Comparison of ENCODE assay signal across 15 cellular contexts in the genomic region with DNA sequence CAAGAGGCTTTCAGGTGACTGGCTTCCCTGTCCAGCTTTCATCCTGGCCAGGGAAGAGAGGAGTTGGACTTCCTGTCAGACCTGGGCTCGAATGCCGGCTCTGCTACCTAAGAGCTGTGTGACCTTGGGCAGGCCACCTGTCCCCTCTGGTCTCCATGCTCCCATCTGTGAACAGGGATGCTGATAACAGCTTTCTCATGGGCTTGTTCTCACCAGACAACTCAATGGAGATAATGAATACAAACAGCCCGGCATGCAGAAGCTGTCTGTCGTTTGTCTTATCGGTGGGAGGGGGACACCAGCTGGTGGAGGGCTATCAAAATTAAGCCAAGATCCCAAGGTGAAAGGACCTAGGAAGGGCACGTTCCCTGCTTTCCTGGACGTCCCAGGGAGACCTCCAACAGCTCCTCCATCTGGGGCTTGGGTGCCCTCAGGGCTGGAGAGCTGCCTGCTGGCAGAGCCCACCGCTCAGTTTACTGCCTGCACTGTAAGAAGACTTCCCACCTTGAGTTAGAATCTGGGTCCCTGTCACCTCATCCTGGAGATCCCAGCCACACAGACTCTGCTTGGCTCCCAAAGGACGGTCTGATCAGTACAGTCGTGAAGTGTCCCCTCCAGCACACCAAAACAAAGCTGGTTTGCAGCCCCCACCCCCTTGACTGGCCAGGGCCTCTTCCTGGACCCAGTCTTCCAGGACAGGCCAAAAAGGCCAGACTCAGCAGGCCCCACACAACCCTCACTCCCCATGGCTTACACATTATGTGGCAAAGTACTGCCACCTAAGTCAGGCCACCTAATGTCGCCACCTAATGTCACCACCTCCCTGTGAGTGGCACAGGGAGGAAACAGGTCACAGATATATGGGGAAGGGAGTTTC. TPM values are rescaled to one million over a fixed set of nuclear protein-coding genes. Genes with fewer than 3 reads are reported as not detected.
A peak's percentile ranks its signal among the peaks of the same experiment; 100 is the strongest.
DNase-seq lines count a peak whose midpoint lies in the region; ATAC-seq, FAIRE-seq and TF ChIP-seq lines count a peak whose summit lies in the region.
"Had no signal": no experiment of that assay in that cellular context is flagged by ENCODE, and none has a peak within 500 bp of the region (broad histone marks: within the 10 kb centered on the region; RNA-seq: fewer than 3 reads in every experiment).

No MANE protein-coding gene starts in this region.

- H3K27me3 Mint-ChIP-seq in activated CD8-positive, alpha-beta memory T cell treated with anti-CD3 and anti-CD28 coated beads, Interleukin-2, amount 10 ng/mL, durations not matched to agents 7 days and 5 days: no peaks in the 10 kb centered on the region
- no peaks in the 10 kb centered on the region for H3K27me3 Mint-ChIP-seq in stimulated activated memory B cell treated with anti-CD40 and anti-IgM and Interleukin-4, amounts not matched to agents 10 μg/mL and 1 μg/mL and 100 μg/mL, for 72 hours

- H3K27ac ChIP-seq in kidney (ENCODE audit: low read depth in 2 of 2, low read length in 2 of 2): no peak overlapping the region
- H3K27ac ChIP-seq: brain microvascular endothelial cell had no signal

- CTCF ChIA-PET in activated CD8-positive, alpha-beta memory T cell treated with anti-CD3 and anti-CD28 coated beads, Interleukin-2, amount 10 ng/mL, durations not matched to agents 7 days and 5 days (lab: Charles Lee): interaction anchor here (1.3 to 2.5 kb wide), 3 partner anchors 13 to 89 kb away, joined by 3 to 12 read pairs (median 4); no protein-coding TSS in a partner anchor

- H3K4me1 ChIP-seq in kidney (ENCODE audit: control insufficient read depth in 1 of 2, insufficient read depth in 1 of 2, low read depth in 1 of 2, low read length in 2 of 2): no peaks in the 10 kb centered on the region

- peak; percentile 1 for DNase-seq in activated CD4-positive, alpha-beta T cell treated with anti-CD3 and anti-CD28 coated beads for 48 hours
- DNase-seq in activated CD4-positive, alpha-beta T cell treated with anti-CD3 and anti-CD28 coated beads, Interleukin-2, amount 50 U/mL, for 1 hour: no peak
- DNase-seq in activated CD8-positive, alpha-beta memory T cell treated with anti-CD3 and anti-CD28 coated beads, Interleukin-2, amount 10 ng/mL, durations not matched to agents 7 days and 5 days: peak; percentile 21
- peak; percentile 61 for DNase-seq in kidney
- no peak for DNase-seq in NCI-H524 treated with DMSO at 0.1 percent for 48 hours (lab: John Stamatoyannopoulos, UW)
- DNase-seq: brain microvascular endothelial cell, midbrain, NCI-H446 treated with DMSO at 0.1 percent for 48 hours, trophoblast cell had no signal

- H3K9ac ChIP-seq in kidney (ENCODE audit: low read length in 2 of 2): no peak overlapping the region

- H3K4me1 Mint-ChIP-seq in activated CD8-positive, alpha-beta memory T cell treated with anti-CD3 and anti-CD28 coated beads, Interleukin-2, amount 10 ng/mL, durations not matched to agents 7 days and 5 days: no peaks in the 10 kb centered on the region
- H3K4me1 Mint-ChIP-seq in stimulated activated memory B cell treated with anti-CD40 and anti-IgM and Interleukin-4, amounts not matched to agents 10 μg/mL and 1 μg/mL and 100 μg/mL, for 72 hours: peaks cover 16% of the 10 kb centered on the region

- no peak for FAIRE-seq in kidney (lab: Jason Lieb, UNC)
- FAIRE-seq: D721Med, HTR-8/SVneo, RCC 7860 had no signal

- no peak overlapping the region for H3K4me3 Mint-ChIP-seq in activated CD8-positive, alpha-beta memory T cell treated with anti-CD3 and anti-CD28 coated beads, Interleukin-2, amount 10 ng/mL, durations not matched to agents 7 days and 5 days
- H3K4me3 Mint-ChIP-seq in stimulated activated memory B cell treated with anti-CD40 and anti-IgM and Interleukin-4, amounts not matched to agents 10 μg/mL and 1 μg/mL and 100 μg/mL, for 72 hours: no peak overlapping the region

- TF ChIP-seq CTCF in kidney (IDR thresholded peaks at IDR 0.05; ENCODE audit: borderline replicate concordance, extremely low read depth, insufficient read depth): no peak

- H3K27ac Mint-ChIP-seq in activated CD8-positive, alpha-beta memory T cell treated with anti-CD3 and anti-CD28 coated beads, Interleukin-2, amount 10 ng/mL, durations not matched to agents 7 days and 5 days: no peak overlapping the region
- H3K27ac Mint-ChIP-seq in stimulated activated memory B cell treated with anti-CD40 and anti-IgM and Interleukin-4, amounts not matched to agents 10 μg/mL and 1 μg/mL and 100 μg/mL, for 72 hours: no peak overlapping the region

- H3K36me3 ChIP-seq in kidney (ENCODE audit: control insufficient read depth in 1 of 2, insufficient read depth in 2 of 2, low read length in 2 of 2): no peaks in the 10 kb centered on the region

- intact Hi-C loops in kidney (cut with DNase I): no loop called here

- no peak overlapping the region for H3K4me3 ChIP-seq in kidney (ENCODE audit: low read length in 2 of 2)

- H3K36me3 Mint-ChIP-seq in activated CD8-positive, alpha-beta memory T cell treated with anti-CD3 and anti-CD28 coated beads, Interleukin-2, amount 10 ng/mL, durations not matched to agents 7 days and 5 days: no peaks in the 10 kb centered on the region
- H3K36me3 Mint-ChIP-seq in stimulated activated memory B cell treated with anti-CD40 and anti-IgM and Interleukin-4, amounts not matched to agents 10 μg/mL and 1 μg/mL and 100 μg/mL, for 72 hours: no peaks in the 10 kb centered on the region

- no peaks in the 10 kb centered on the region for H3K9me3 Mint-ChIP-seq in activated CD8-positive, alpha-beta memory T cell treated with anti-CD3 and anti-CD28 coated beads, Interleukin-2, amount 10 ng/mL, durations not matched to agents 7 days and 5 days (ENCODE audit: low read depth)
- H3K9me3 Mint-ChIP-seq in stimulated activated memory B cell treated with anti-CD40 and anti-IgM and Interleukin-4, amounts not matched to agents 10 μg/mL and 1 μg/mL and 100 μg/mL, for 72 hours: no peaks in the 10 kb centered on the region

- ATAC-seq in activated CD8-positive, alpha-beta memory T cell treated with anti-CD3 and anti-CD28 coated beads, Interleukin-2, amount 10 ng/mL, durations not matched to agents 7 days and 5 days: peak; percentile 8
- peak; percentile 25 for ATAC-seq in stimulated activated memory B cell treated with anti-CD40 and anti-IgM and Interleukin-4, amounts not matched to agents 10 μg/mL and 1 μg/mL and 100 μg/mL, for 72 hours
- ATAC-seq in GM21528 (IDR thresholded peaks at IDR 0.05; ENCODE audit: low FRiP score, unreplicated experiment) (no peak), HG02870 (IDR thresholded peaks at IDR 0.05; ENCODE audit: unreplicated experiment) (no peak)

- no peaks in the 10 kb centered on the region for H3K9me3 ChIP-seq in kidney (ENCODE audit: control insufficient read depth in 1 of 2, low read length in 2 of 2)

RNA-seq across cellular contexts. Expression of a gene that starts 40.9 kb away (rescaled TPM):
- 100 to 1,000 TPM; 119 to 144 TPM for total RNA-seq in activated CD8-positive, alpha-beta memory T cell treated with anti-CD3 and anti-CD28 coated beads, Interleukin-2, amount 10 ng/mL, durations not matched to agents 7 days and 5 days
- total RNA-seq in kidney: 36.7 TPM
- polyA plus RNA-seq in kidney (ENCODE audit: insufficient read depth, low read depth, low replicate concordance): 120 TPM

RNA-seq across cellular contexts. Expression of a gene that starts 57.2 kb away (rescaled TPM):
- total RNA-seq in activated CD8-positive, alpha-beta memory T cell treated with anti-CD3 and anti-CD28 coated beads, Interleukin-2, amount 10 ng/mL, durations not matched to agents 7 days and 5 days: 1 to 10 TPM; 2.4 to 3.1 TPM
- total RNA-seq in kidney: 21.3 TPM
- polyA plus RNA-seq in kidney (ENCODE audit: insufficient read depth, low read depth, low replicate concordance): 8.4 TPM

Comparison
In these comparisons a context has a peak if more than half of its experiments do, and no peak if none do; other contexts are left out.
1. DNase-seq: peak in activated CD4-positive, alpha-beta T cell treated with anti-CD3 and anti-CD28 coated beads for 48 hours (single experiment), activated CD8-positive, alpha-beta memory T cell treated with anti-CD3 and anti-CD28 coated beads, Interleukin-2, amount 10 ng/mL, durations not matched to agents 7 days and 5 days (single experiment) and kidney (single experiment); none in activated CD4-positive, alpha-beta T cell treated with anti-CD3 and anti-CD28 coated beads, Interleukin-2, amount 50 U/mL, for 1 hour (single experiment) and NCI-H524 treated with DMSO at 0.1 percent for 48 hours (single experiment).
2. ATAC-seq: peak in activated CD8-positive, alpha-beta memory T cell treated with anti-CD3 and anti-CD28 coated beads, Interleukin-2, amount 10 ng/mL, durations not matched to agents 7 days and 5 days (single experiment) and stimulated activated memory B cell treated with anti-CD40 and anti-IgM and Interleukin-4, amounts not matched to agents 10 μg/mL and 1 μg/mL and 100 μg/mL, for 72 hours (single experiment); none in GM21528 (single experiment) and HG02870 (single experiment).